21 cellular contexts compared by ENCODE assay signal in genomic region chr5:6615416-6615815, GRCh38. TPM values are rescaled to one million over a fixed set of nuclear protein-coding genes. Genes with fewer than 3 reads are reported as not detected.
DNase-seq lines count a peak whose midpoint lies in the region; ATAC-seq, FAIRE-seq and TF ChIP-seq lines count a peak whose summit lies in the region.
"Had no signal": no experiment of that assay in that cellular context is flagged by ENCODE, and none has a peak within 500 bp of the region (broad histone marks: within the 10 kb centered on the region; RNA-seq: fewer than 3 reads in every experiment).

No MANE protein-coding gene starts in this region.

- peaks cover 19% of the 10 kb centered on the region for H3K4me1 Mint-ChIP-seq in activated naive CD4-positive, alpha-beta T cell treated with anti-CD3 and anti-CD28 coated beads for 36 hours (ENCODE audit: low read depth)
- H3K4me1 Mint-ChIP-seq in astrocyte (ENCODE audit: low read depth, unreplicated experiment) (peaks cover 10% of the 10 kb centered on the region), progenitor cell of endocrine pancreas (ENCODE audit: low read depth) (no peaks in the 10 kb centered on the region)
- H3K4me1 Mint-ChIP-seq in stimulated activated effector memory CD8-positive, alpha-beta T cell treated with anti-CD3 and anti-CD28 coated beads, Interleukin-12 subunit alpha, Interleukin-12 subunit beta, amount 100 ng/mL, for 72 hours, result peaks cover 34% of the 10 kb centered on the region

- H3K4me1 ChIP-seq in astrocyte (ENCODE audit: insufficient read depth, low read length) (no peaks in the 10 kb centered on the region), mesenchymal stem cell (ENCODE audit: control insufficient read depth, insufficient read depth, low read depth, low read length) (peaks cover 10% of the 10 kb centered on the region)
- H3K4me1 ChIP-seq: BE2C, HAP-1 had no signal

- H3K27ac ChIP-seq in astrocyte (ENCODE audit: low read depth, low read length), result no peak overlapping the region
- peak overlapping the region; percentile 17 for H3K27ac ChIP-seq in mesenchymal stem cell (ENCODE audit: low read length, poor library complexity, severe bottlenecking)
- H3K27ac ChIP-seq: 22Rv1 had no signal

- no peak overlapping the region for H3K23ac ChIP-seq in mesenchymal stem cell (ENCODE audit: low read length in 2 of 2)

- no peak for DNase-seq in activated naive CD4-positive, alpha-beta T cell treated with anti-CD3 and anti-CD28 coated beads for 36 hours
- no peak for DNase-seq in activated naive CD4-positive, alpha-beta T cell (lab: John Stamatoyannopoulos, UW)
- no peak for DNase-seq in astrocyte (ENCODE audit: low read depth)
- no peak for DNase-seq in mesenchymal stem cell
- no peak for DNase-seq in stimulated activated effector memory CD8-positive, alpha-beta T cell treated with anti-CD3 and anti-CD28 coated beads, Interleukin-12 subunit alpha, Interleukin-12 subunit beta, amount 100 ng/mL, for 72 hours (ENCODE audit: low spot score in 2 of 2)
- DNase-seq in progenitor cell of endocrine pancreas (ENCODE audit: low spot score, unreplicated experiment), result no peak
- DNase-seq in SW 1271 (lab: John Stamatoyannopoulos, UW), result no peak
- no peak for DNase-seq in hippocampal formation (lab: John Stamatoyannopoulos, UW)
- DNase-seq: BE2C; CD4-positive, alpha-beta T cell; DMS79 treated with DMSO at 0.1 percent for 48 hours; Kasumi-1; NCI-H1105 treated with DMSO at 0.1 percent for 48 hours; NCI-H187; NCI-H446; NK-92 treated with Interleukin-12 subunit alpha and Interleukin-12 subunit beta, amount 100 ng/mL, for 24 hours; RPMI8226; SIG-M5 had no signal

- H2BK15ac ChIP-seq in mesenchymal stem cell (ENCODE audit: low read depth, poor library complexity, severe bottlenecking), result no peak overlapping the region

- intact Hi-C loops in activated naive CD4-positive, alpha-beta T cell treated with anti-CD3 and anti-CD28 coated beads for 36 hours (cut with micrococcal nuclease), result no loop called here

- H4K20me1 ChIP-seq in astrocyte (ENCODE audit: insufficient read depth, low read length), result peaks cover 73% of the 10 kb centered on the region

- peak overlapping the region; percentile 28 for H3K27ac Mint-ChIP-seq in activated naive CD4-positive, alpha-beta T cell treated with anti-CD3 and anti-CD28 coated beads for 36 hours
- H3K27ac Mint-ChIP-seq in astrocyte (ENCODE audit: unreplicated experiment), result peak overlapping the region; percentile 6
- peak overlapping the region; percentile 30 for H3K27ac Mint-ChIP-seq in stimulated activated effector memory CD8-positive, alpha-beta T cell treated with anti-CD3 and anti-CD28 coated beads, Interleukin-12 subunit alpha, Interleukin-12 subunit beta, amount 100 ng/mL, for 72 hours
- no peak overlapping the region for H3K27ac Mint-ChIP-seq in progenitor cell of endocrine pancreas
- H3K27ac Mint-ChIP-seq: CD4-positive, alpha-beta T cell; IgD-negative memory B cell had no signal

- H3K4me3 ChIP-seq in astrocyte (ENCODE audit: insufficient read depth, low read depth, low read length) (no peak overlapping the region), mesenchymal stem cell (ENCODE audit: insufficient read depth in 1 of 2, low read depth in 1 of 2, low read length in 2 of 2) (no peak overlapping the region)
- H3K4me3 ChIP-seq: HAP-1 had no signal

- no peak overlapping the region for H4K8ac ChIP-seq in mesenchymal stem cell (ENCODE audit: low read length)

- ATAC-seq in stimulated activated effector memory CD8-positive, alpha-beta T cell treated with anti-CD3 and anti-CD28 coated beads, Interleukin-12 subunit alpha, Interleukin-12 subunit beta, amount 100 ng/mL, for 72 hours, result no peak

- no peaks in the 10 kb centered on the region for H3K27me3 Mint-ChIP-seq in activated naive CD4-positive, alpha-beta T cell treated with anti-CD3 and anti-CD28 coated beads for 36 hours (ENCODE audit: low read depth)
- H3K27me3 Mint-ChIP-seq in astrocyte (ENCODE audit: low read depth, unreplicated experiment) (no peaks in the 10 kb centered on the region), progenitor cell of endocrine pancreas (no peaks in the 10 kb centered on the region)
- H3K27me3 Mint-ChIP-seq: CD4-positive, alpha-beta T cell; IgD-negative memory B cell had no signal

- peaks cover 30% of the 10 kb centered on the region for H3K79me1 ChIP-seq in mesenchymal stem cell (replicated peaks; ENCODE audit: low read length, poor library complexity, severe bottlenecking)

- H3K18ac ChIP-seq in mesenchymal stem cell (ENCODE audit: low read depth in 1 of 2, low read length in 2 of 2), result no peak overlapping the region

- H3K9me3 Mint-ChIP-seq in activated naive CD4-positive, alpha-beta T cell treated with anti-CD3 and anti-CD28 coated beads for 36 hours, result no peaks in the 10 kb centered on the region
- H3K9me3 Mint-ChIP-seq in astrocyte (ENCODE audit: unreplicated experiment), result no peaks in the 10 kb centered on the region
- no peaks in the 10 kb centered on the region for H3K9me3 Mint-ChIP-seq in stimulated activated effector memory CD8-positive, alpha-beta T cell treated with anti-CD3 and anti-CD28 coated beads, Interleukin-12 subunit alpha, Interleukin-12 subunit beta, amount 100 ng/mL, for 72 hours
- no peaks in the 10 kb centered on the region for H3K9me3 Mint-ChIP-seq in progenitor cell of endocrine pancreas (ENCODE audit: low read depth)
- H3K9me3 Mint-ChIP-seq: CD4-positive, alpha-beta T cell; IgD-negative memory B cell had no signal

- H3K9ac ChIP-seq in astrocyte (ENCODE audit: low read length) (no peak overlapping the region), mesenchymal stem cell (ENCODE audit: low read length) (no peak overlapping the region)

- H3K4ac ChIP-seq in mesenchymal stem cell (ENCODE audit: low read depth in 1 of 2, low read length in 2 of 2), result no peak overlapping the region

- no peak overlapping the region for H3K14ac ChIP-seq in mesenchymal stem cell (ENCODE audit: low read length in 2 of 2)

- H3K36me3 ChIP-seq in astrocyte (ENCODE audit: insufficient read depth, low read length) (peaks cover 64% of the 10 kb centered on the region), mesenchymal stem cell (ENCODE audit: control insufficient read depth in 1 of 2, insufficient read depth in 2 of 2, low read depth in 1 of 2, low read length in 2 of 2) (peaks cover 37 to 97% of the 10 kb centered on the region in 2 experiments)

- no peak overlapping the region for H4K91ac ChIP-seq in mesenchymal stem cell (ENCODE audit: low read length)

- no peak overlapping the region for H2BK120ac ChIP-seq in mesenchymal stem cell (ENCODE audit: low read depth, low read length)

- peaks cover 57% of the 10 kb centered on the region for H3K36me3 Mint-ChIP-seq in activated naive CD4-positive, alpha-beta T cell treated with anti-CD3 and anti-CD28 coated beads for 36 hours (ENCODE audit: low read depth)
- H3K36me3 Mint-ChIP-seq in astrocyte (ENCODE audit: low read depth, unreplicated experiment) (peaks cover 20% of the 10 kb centered on the region), progenitor cell of endocrine pancreas (ENCODE audit: insufficient read depth) (peaks cover 18% of the 10 kb centered on the region)
- H3K36me3 Mint-ChIP-seq in stimulated activated effector memory CD8-positive, alpha-beta T cell treated with anti-CD3 and anti-CD28 coated beads, Interleukin-12 subunit alpha, Interleukin-12 subunit beta, amount 100 ng/mL, for 72 hours, result peaks cover 100% of the 10 kb centered on the region

- no peak overlapping the region for H3K4me2 ChIP-seq in astrocyte (ENCODE audit: low read length)
- H3K4me2 ChIP-seq in mesenchymal stem cell (ENCODE audit: low read length, poor library complexity, severe bottlenecking), result no peak overlapping the region

- CTCF ChIA-PET in activated naive CD4-positive, alpha-beta T cell treated with anti-CD3 and anti-CD28 coated beads for 36 hours (lab: Charles Lee), result interaction anchor here (1.0 kb wide), 1 partner anchor 130 kb away, joined by 3 read pairs; no protein-coding TSS in a partner anchor

- no peak overlapping the region for H2BK5ac ChIP-seq in mesenchymal stem cell (ENCODE audit: low read depth, low read length, poor library complexity, severe bottlenecking)

- no peak overlapping the region for H3K4me3 Mint-ChIP-seq in activated naive CD4-positive, alpha-beta T cell treated with anti-CD3 and anti-CD28 coated beads for 36 hours
- H3K4me3 Mint-ChIP-seq in astrocyte (ENCODE audit: unreplicated experiment) (no peak overlapping the region), progenitor cell of endocrine pancreas (ENCODE audit: low read depth) (no peak overlapping the region)
- no peak overlapping the region for H3K4me3 Mint-ChIP-seq in stimulated activated effector memory CD8-positive, alpha-beta T cell treated with anti-CD3 and anti-CD28 coated beads, Interleukin-12 subunit alpha, Interleukin-12 subunit beta, amount 100 ng/mL, for 72 hours
- H3K4me3 Mint-ChIP-seq: CD4-positive, alpha-beta T cell; IgD-negative memory B cell had no signal

- no peak overlapping the region for H2AK5ac ChIP-seq in mesenchymal stem cell (ENCODE audit: low read length, severe bottlenecking)

- H3K79me2 ChIP-seq in astrocyte (ENCODE audit: insufficient read depth, low read length), result peaks cover 70% of the 10 kb centered on the region

- H3K27me3 ChIP-seq in astrocyte (ENCODE audit: insufficient read depth, low read length) (no peaks in the 10 kb centered on the region), mesenchymal stem cell (ENCODE audit: control insufficient read depth in 1 of 2, insufficient read depth in 1 of 2, low read length in 2 of 2) (no peaks in the 10 kb centered on the region)
- H3K27me3 ChIP-seq: BE2C had no signal

- TF ChIP-seq CTCF in astrocyte (IDR thresholded peaks at IDR 0.05; ENCODE audit: insufficient read depth, low read depth, low read length), result no peak
- TF ChIP-seq CTCF in progenitor cell of endocrine pancreas (IDR thresholded peaks at IDR 0.05; ENCODE audit: unreplicated experiment), result no peak

- no peak overlapping the region for H2BK12ac ChIP-seq in mesenchymal stem cell (ENCODE audit: low read length in 2 of 2)

- no peak overlapping the region for H2AFZ ChIP-seq in astrocyte (ENCODE audit: low read depth, low read length)
- H2AFZ ChIP-seq in mesenchymal stem cell (ENCODE audit: low read depth, low read length), result no peak overlapping the region

- no peak for FAIRE-seq in astrocyte (lab: Jason Lieb, UNC)

- no peaks in the 10 kb centered on the region for H3K9me3 ChIP-seq in astrocyte (ENCODE audit: insufficient read depth, low read depth, low read length)
- H3K9me3 ChIP-seq in mesenchymal stem cell (ENCODE audit: control insufficient read depth, low read length), result no peaks in the 10 kb centered on the region
- H3K9me3 ChIP-seq: BE2C, HAP-1 had no signal

- WGBS in mesenchymal stem cell, result 100% methylated on average over 3 of the region's 4 CpGs

RNA-seq across cellular contexts. Expression of gene NSUN2, which starts 17.4 kb away (rescaled TPM):
- total RNA-seq in activated naive CD4-positive, alpha-beta T cell treated with anti-CD3 and anti-CD28 coated beads for 36 hours, result 10 to 100 TPM; 59.0 to 60.5 TPM
- total RNA-seq in astrocyte (71.5 and 78.8 TPM in 2 replicates), progenitor cell of endocrine pancreas (61.3 and 67.5 TPM in 2 replicates)
- polyA plus RNA-seq in mesenchymal stem cell (2013, experiment 1 of 2), result 23.3 TPM
- polyA plus RNA-seq in mesenchymal stem cell (2013, experiment 2 of 2), result 22.9 TPM

RNA-seq across cellular contexts. Expression of gene SRD5A1, which starts 17.8 kb away (rescaled TPM):
- 1 to 10 TPM; 5.2 to 5.4 TPM for total RNA-seq in activated naive CD4-positive, alpha-beta T cell treated with anti-CD3 and anti-CD28 coated beads for 36 hours
- total RNA-seq in astrocyte, result 27.6 and 30.6 TPM in 2 replicates
- polyA plus RNA-seq in mesenchymal stem cell (2013, experiment 1 of 2), result 16.0 TPM
- 17.1 TPM for polyA plus RNA-seq in mesenchymal stem cell (2013, experiment 2 of 2)
- 22.2 and 24.8 TPM in 2 replicates for total RNA-seq in progenitor cell of endocrine pancreas
